In the genomic region with DNA sequence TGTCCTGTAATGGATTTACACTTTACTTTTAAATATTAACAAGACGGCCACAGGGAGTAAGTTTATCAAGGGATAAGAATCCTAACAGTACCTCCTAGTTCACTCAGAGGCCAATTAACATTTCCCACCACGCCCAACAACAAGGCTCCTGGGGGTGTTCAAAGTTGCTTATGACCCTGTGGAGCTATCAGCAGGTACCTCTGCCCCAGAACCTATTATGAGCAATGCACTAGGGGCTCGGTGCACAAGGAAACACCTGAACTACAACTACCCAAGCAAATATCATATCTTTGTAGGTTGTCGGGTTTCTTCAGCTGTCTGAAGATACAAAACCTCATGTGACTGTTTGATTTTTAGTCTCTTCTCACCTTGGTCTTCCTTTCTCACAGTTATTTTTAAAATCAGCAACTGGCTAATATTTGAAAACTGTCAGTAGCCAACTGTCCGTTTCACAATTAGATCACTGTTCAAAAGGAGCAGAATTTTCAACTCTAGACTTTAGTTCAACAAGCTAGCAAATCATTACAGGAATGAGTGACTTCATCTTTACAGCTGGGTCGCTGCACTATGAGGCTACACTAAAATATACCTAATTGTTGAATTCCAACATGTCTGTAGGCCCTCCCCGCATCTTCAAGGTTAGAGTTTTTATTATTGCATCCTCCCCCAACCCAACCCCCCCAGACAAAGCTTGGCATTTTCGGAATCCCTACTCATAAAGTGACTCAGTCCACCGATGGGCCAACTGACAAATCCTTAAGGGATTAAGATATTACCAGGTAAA, we compare ENCODE assay signal across 1 cellular context.
TF ChIP-seq lines count a peak whose summit lies in the region.

No MANE protein-coding gene starts in this region.

TF ChIP-seq in GM12878, 131 proteins besides CTCF, POLR2A, EP300 and RAD21 (continued from another document and continues in another):
- no peak for TF ChIP-seq CBX5 (IDR thresholded peaks at IDR 0.05; ENCODE audit: low read depth)
- peak; percentile 65; the same call in 1 of the 2 replicates for TF ChIP-seq IRF4 (IDR thresholded peaks at IDR 0.05; ENCODE audit: low read depth, low read length)
- TF ChIP-seq ZSCAN29 (IDR thresholded peaks at IDR 0.05) = no peak
- peak; percentile 96 for TF ChIP-seq FOXM1 (IDR thresholded peaks at IDR 0.05; ENCODE audit: low read depth, low read length)
- TF ChIP-seq MTA3 (IDR thresholded peaks at IDR 0.05; ENCODE audit: borderline replicate concordance, low read length) = peak; percentile 64
- TF ChIP-seq POU2F2 (IDR thresholded peaks at IDR 0.05; ENCODE audit: borderline replicate concordance, low read depth, low read length) = 0 out of 3 replicates have a peak, but pooled peaks have one; percentile 9
- TF ChIP-seq BHLHE40 (IDR thresholded peaks at IDR 0.05; ENCODE audit: borderline replicate concordance in 1 of 2, low read depth in 2 of 2, low read length in 1 of 2) = peak; percentile 78 to 81
- TF ChIP-seq EGR1 (IDR thresholded peaks at IDR 0.05; ENCODE audit: borderline replicate concordance in 1 of 2, low read depth in 2 of 2, low read length in 2 of 2) = no peak
- TF ChIP-seq NR2F1 (conservative IDR thresholded peaks at IDR 0.05) = peak; percentile 64
- 0 out of 2 replicates have a peak, but pooled peaks have one; percentile 62 for TF ChIP-seq CHD1 (IDR thresholded peaks at IDR 0.05; ENCODE audit: low read depth, low read length)
- TF ChIP-seq IKZF2 (IDR thresholded peaks at IDR 0.05) = peak; percentile 87 to 88
- TF ChIP-seq POLR2AphosphoS2 (IDR thresholded peaks at IDR 0.05; ENCODE audit: low read depth, low read length) = no peak
- no peak; the same call in 1 of the 2 replicates for TF ChIP-seq CBFB (IDR thresholded peaks at IDR 0.05; ENCODE audit: low read depth)
- TF ChIP-seq EED (IDR thresholded peaks at IDR 0.05; ENCODE audit: low read depth) = peak; percentile 74
- TF ChIP-seq, protein P1, sequence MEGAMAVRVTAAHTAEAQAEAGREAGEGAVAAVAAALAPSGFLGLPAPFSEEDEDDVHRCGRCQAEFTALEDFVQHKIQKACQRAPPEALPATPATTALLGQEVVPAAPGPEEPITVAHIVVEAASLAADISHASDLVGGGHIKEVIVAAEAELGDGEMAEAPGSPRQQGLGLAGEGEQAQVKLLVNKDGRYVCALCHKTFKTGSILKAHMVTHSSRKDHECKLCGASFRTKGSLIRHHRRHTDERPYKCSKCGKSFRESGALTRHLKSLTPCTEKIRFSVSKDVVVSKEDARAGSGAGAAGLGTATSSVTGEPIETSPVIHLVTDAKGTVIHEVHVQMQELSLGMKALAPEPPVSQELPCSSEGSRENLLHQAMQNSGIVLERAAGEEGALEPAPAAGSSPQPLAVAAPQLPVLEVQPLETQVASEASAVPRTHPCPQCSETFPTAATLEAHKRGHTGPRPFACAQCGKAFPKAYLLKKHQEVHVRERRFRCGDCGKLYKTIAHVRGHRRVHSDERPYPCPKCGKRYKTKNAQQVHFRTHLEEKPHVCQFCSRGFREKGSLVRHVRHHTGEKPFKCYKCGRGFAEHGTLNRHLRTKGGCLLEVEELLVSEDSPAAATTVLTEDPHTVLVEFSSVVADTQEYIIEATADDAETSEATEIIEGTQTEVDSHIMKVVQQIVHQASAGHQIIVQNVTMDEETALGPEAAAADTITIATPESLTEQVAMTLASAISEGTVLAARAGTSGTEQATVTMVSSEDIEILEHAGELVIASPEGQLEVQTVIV (IDR thresholded peaks at IDR 0.05; ENCODE audit: borderline replicate concordance, partially characterized antibody) = no peak
- TF ChIP-seq STAT3 (IDR thresholded peaks at IDR 0.05; ENCODE audit: low read depth, low read length) = no peak
- TF ChIP-seq SMAD5 (IDR thresholded peaks at IDR 0.05; ENCODE audit: low read depth) = no peak
- TF ChIP-seq TAF1 (IDR thresholded peaks at IDR 0.05; ENCODE audit: borderline replicate concordance, low read depth, low read length) = no peak
- TF ChIP-seq, protein P2, sequence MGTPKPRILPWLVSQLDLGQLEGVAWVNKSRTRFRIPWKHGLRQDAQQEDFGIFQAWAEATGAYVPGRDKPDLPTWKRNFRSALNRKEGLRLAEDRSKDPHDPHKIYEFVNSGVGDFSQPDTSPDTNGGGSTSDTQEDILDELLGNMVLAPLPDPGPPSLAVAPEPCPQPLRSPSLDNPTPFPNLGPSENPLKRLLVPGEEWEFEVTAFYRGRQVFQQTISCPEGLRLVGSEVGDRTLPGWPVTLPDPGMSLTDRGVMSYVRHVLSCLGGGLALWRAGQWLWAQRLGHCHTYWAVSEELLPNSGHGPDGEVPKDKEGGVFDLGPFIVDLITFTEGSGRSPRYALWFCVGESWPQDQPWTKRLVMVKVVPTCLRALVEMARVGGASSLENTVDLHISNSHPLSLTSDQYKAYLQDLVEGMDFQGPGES (IDR thresholded peaks at IDR 0.05) = no peak
- TF ChIP-seq, protein P3, sequence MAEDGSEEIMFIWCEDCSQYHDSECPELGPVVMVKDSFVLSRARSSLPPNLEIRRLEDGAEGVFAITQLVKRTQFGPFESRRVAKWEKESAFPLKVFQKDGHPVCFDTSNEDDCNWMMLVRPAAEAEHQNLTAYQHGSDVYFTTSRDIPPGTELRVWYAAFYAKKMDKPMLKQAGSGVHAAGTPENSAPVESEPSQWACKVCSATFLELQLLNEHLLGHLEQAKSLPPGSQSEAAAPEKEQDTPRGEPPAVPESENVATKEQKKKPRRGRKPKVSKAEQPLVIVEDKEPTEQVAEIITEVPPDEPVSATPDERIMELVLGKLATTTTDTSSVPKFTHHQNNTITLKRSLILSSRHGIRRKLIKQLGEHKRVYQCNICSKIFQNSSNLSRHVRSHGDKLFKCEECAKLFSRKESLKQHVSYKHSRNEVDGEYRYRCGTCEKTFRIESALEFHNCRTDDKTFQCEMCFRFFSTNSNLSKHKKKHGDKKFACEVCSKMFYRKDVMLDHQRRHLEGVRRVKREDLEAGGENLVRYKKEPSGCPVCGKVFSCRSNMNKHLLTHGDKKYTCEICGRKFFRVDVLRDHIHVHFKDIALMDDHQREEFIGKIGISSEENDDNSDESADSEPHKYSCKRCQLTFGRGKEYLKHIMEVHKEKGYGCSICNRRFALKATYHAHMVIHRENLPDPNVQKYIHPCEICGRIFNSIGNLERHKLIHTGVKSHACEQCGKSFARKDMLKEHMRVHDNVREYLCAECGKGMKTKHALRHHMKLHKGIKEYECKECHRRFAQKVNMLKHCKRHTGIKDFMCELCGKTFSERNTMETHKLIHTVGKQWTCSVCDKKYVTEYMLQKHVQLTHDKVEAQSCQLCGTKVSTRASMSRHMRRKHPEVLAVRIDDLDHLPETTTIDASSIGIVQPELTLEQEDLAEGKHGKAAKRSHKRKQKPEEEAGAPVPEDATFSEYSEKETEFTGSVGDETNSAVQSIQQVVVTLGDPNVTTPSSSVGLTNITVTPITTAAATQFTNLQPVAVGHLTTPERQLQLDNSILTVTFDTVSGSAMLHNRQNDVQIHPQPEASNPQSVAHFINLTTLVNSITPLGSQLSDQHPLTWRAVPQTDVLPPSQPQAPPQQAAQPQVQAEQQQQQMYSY (CRISPR knock-in tag; IDR thresholded peaks at IDR 0.05) = no peak
- TF ChIP-seq, protein P4, sequence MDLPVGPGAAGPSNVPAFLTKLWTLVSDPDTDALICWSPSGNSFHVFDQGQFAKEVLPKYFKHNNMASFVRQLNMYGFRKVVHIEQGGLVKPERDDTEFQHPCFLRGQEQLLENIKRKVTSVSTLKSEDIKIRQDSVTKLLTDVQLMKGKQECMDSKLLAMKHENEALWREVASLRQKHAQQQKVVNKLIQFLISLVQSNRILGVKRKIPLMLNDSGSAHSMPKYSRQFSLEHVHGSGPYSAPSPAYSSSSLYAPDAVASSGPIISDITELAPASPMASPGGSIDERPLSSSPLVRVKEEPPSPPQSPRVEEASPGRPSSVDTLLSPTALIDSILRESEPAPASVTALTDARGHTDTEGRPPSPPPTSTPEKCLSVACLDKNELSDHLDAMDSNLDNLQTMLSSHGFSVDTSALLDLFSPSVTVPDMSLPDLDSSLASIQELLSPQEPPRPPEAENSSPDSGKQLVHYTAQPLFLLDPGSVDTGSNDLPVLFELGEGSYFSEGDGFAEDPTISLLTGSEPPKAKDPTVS (IDR thresholded peaks at IDR 0.05; ENCODE audit: low read depth, low read length) = no peak
- peak; percentile 97 for TF ChIP-seq NFIC (IDR thresholded peaks at IDR 0.05; ENCODE audit: low read depth, low read length)
- TF ChIP-seq TCF12 (IDR thresholded peaks at IDR 0.05; ENCODE audit: low read depth, low read length) = 0 out of 2 replicates have a peak, but pooled peaks have one; percentile 31
- no peak for TF ChIP-seq RFX5 (IDR thresholded peaks at IDR 0.05; ENCODE audit: low read depth, low read length)
- TF ChIP-seq, protein P5, sequence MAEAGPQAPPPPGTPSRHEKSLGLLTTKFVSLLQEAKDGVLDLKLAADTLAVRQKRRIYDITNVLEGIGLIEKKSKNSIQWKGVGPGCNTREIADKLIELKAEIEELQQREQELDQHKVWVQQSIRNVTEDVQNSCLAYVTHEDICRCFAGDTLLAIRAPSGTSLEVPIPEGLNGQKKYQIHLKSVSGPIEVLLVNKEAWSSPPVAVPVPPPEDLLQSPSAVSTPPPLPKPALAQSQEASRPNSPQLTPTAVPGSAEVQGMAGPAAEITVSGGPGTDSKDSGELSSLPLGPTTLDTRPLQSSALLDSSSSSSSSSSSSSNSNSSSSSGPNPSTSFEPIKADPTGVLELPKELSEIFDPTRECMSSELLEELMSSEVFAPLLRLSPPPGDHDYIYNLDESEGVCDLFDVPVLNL (IDR thresholded peaks at IDR 0.05; ENCODE audit: low read depth, low read length) = no peak
- TF ChIP-seq, protein P6, sequence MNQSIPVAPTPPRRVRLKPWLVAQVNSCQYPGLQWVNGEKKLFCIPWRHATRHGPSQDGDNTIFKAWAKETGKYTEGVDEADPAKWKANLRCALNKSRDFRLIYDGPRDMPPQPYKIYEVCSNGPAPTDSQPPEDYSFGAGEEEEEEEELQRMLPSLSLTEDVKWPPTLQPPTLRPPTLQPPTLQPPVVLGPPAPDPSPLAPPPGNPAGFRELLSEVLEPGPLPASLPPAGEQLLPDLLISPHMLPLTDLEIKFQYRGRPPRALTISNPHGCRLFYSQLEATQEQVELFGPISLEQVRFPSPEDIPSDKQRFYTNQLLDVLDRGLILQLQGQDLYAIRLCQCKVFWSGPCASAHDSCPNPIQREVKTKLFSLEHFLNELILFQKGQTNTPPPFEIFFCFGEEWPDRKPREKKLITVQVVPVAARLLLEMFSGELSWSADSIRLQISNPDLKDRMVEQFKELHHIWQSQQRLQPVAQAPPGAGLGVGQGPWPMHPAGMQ (IDR thresholded peaks at IDR 0.05; ENCODE audit: borderline replicate concordance) = no peak
- no peak for TF ChIP-seq MYC (IDR thresholded peaks at IDR 0.05; ENCODE audit: insufficient read depth, insufficient read length, insufficient replicate concordance, low read length, severe bottlenecking)
- TF ChIP-seq, protein P7, sequence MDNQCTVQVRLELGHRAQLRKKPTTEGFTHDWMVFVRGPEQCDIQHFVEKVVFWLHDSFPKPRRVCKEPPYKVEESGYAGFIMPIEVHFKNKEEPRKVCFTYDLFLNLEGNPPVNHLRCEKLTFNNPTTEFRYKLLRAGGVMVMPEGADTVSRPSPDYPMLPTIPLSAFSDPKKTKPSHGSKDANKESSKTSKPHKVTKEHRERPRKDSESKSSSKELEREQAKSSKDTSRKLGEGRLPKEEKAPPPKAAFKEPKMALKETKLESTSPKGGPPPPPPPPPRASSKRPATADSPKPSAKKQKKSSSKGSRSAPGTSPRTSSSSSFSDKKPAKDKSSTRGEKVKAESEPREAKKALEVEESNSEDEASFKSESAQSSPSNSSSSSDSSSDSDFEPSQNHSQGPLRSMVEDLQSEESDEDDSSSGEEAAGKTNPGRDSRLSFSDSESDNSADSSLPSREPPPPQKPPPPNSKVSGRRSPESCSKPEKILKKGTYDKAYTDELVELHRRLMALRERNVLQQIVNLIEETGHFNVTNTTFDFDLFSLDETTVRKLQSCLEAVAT (IDR thresholded peaks at IDR 0.05) = 0 out of 2 replicates have a peak, but pooled peaks have one; percentile 12
- TF ChIP-seq FOS (IDR thresholded peaks at IDR 0.05; ENCODE audit: borderline replicate concordance, extremely low read depth, insufficient read length) = no peak
- TF ChIP-seq CHD2 (IDR thresholded peaks at IDR 0.05; ENCODE audit: borderline replicate concordance, low read depth, low read length) = no peak
- TF ChIP-seq SMARCA5 (IDR thresholded peaks at IDR 0.05) = no peak
- TF ChIP-seq WRNIP1 (IDR thresholded peaks at IDR 0.05; ENCODE audit: borderline replicate concordance, low read depth, low read length) = no peak
- TF ChIP-seq, protein P8, sequence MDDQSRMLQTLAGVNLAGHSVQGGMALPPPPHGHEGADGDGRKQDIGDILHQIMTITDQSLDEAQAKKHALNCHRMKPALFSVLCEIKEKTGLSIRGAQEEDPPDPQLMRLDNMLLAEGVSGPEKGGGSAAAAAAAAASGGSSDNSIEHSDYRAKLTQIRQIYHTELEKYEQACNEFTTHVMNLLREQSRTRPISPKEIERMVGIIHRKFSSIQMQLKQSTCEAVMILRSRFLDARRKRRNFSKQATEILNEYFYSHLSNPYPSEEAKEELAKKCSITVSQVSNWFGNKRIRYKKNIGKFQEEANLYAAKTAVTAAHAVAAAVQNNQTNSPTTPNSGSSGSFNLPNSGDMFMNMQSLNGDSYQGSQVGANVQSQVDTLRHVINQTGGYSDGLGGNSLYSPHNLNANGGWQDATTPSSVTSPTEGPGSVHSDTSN (IDR thresholded peaks at IDR 0.05; ENCODE audit: insufficient replicate concordance, low read depth, low read length) = no peak
- TF ChIP-seq RUNX3 (IDR thresholded peaks at IDR 0.05; ENCODE audit: low read length) = peak; percentile 82
- peak; percentile 40; the same call in 1 of the 2 replicates for TF ChIP-seq JUND (IDR thresholded peaks at IDR 0.05; ENCODE audit: low read depth, low read length)
- no peak for TF ChIP-seq PAX5 (IDR thresholded peaks at IDR 0.05; ENCODE audit: borderline replicate concordance, low read depth, low read length)
- no peak for TF ChIP-seq ZNF384 (IDR thresholded peaks at IDR 0.05; ENCODE audit: borderline replicate concordance, low read depth, low read length)
- no peak for TF ChIP-seq EZH2 (IDR thresholded peaks at IDR 0.05; ENCODE audit: borderline replicate concordance, control insufficient read depth, low read depth, low read length)
- TF ChIP-seq, protein P9, sequence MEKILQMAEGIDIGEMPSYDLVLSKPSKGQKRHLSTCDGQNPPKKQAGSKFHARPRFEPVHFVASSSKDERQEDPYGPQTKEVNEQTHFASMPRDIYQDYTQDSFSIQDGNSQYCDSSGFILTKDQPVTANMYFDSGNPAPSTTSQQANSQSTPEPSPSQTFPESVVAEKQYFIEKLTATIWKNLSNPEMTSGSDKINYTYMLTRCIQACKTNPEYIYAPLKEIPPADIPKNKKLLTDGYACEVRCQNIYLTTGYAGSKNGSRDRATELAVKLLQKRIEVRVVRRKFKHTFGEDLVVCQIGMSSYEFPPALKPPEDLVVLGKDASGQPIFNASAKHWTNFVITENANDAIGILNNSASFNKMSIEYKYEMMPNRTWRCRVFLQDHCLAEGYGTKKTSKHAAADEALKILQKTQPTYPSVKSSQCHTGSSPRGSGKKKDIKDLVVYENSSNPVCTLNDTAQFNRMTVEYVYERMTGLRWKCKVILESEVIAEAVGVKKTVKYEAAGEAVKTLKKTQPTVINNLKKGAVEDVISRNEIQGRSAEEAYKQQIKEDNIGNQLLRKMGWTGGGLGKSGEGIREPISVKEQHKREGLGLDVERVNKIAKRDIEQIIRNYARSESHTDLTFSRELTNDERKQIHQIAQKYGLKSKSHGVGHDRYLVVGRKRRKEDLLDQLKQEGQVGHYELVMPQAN (conservative IDR thresholded peaks at IDR 0.05) = no peak
- TF ChIP-seq BCL11A (IDR thresholded peaks at IDR 0.05; ENCODE audit: low read depth, low read length) = peak; percentile 69; the same call in 1 of the 2 replicates
- no peak for TF ChIP-seq CBX3 (IDR thresholded peaks at IDR 0.05; ENCODE audit: borderline replicate concordance, low read depth)
- TF ChIP-seq SUPT20H (IDR thresholded peaks at IDR 0.05; ENCODE audit: borderline replicate concordance, control insufficient read depth, low read depth, low read length) = no peak
- no peak for TF ChIP-seq ASH2L (IDR thresholded peaks at IDR 0.05; ENCODE audit: borderline replicate concordance, low read depth)
- TF ChIP-seq CREM (IDR thresholded peaks at IDR 0.05; ENCODE audit: low read depth) = peak; percentile 88
- TF ChIP-seq HDGF (IDR thresholded peaks at IDR 0.05) = no peak
